ENCODE assay signal across 21 cellular contexts in the genomic region with DNA sequence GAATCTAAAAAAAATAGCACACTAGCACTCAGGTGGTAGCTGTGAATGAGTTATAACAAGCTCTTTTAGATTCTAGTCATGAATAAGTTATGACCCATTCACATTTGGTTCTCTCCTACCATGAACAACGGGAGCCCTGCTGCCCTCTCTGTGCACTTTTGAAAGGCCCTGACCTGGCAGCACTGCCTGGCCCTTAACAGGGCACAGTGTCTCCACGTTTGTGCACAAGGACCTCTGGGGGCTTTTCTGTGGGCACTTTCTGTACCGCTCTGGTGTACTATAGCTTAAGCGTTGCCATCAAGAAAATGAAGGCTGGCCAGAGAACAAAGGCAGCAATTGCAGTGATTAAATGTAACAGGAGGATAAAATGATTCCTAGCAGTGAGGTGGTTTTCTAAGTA.
"Had no signal": no experiment of that assay in that cellular context is flagged by ENCODE, and none has a peak within 500 bp of the region (broad histone marks: within the 10 kb centered on the region; RNA-seq: fewer than 3 reads in every experiment).

No MANE protein-coding gene starts in this region.

- H3K9me3 ChIP-seq: adrenal gland, right lobe of liver, suprapubic skin, transverse colon had no signal

- H3K4me3 ChIP-seq: adrenal gland, hepatocyte, right lobe of liver, suprapubic skin, transverse colon had no signal

- H3K9me3 Mint-ChIP-seq: activated naive CD4-positive, alpha-beta T cell treated with anti-CD3 and anti-CD28 coated beads, Interleukin-2, amount 50 U/mL, for 72 hours; activated T-helper 1 cell treated with anti-CD3 and anti-CD28 coated beads, Interleukin-12 subunit alpha, Interleukin-12 subunit beta, Interleukin-2, Interleukin-4 antibody, amounts not matched to agents 30 ng/mL and 10 ng/mL and 1 ng/mL, durations not matched to agents 14 hours and 24 hours and 36 hours; neural crest cell; stimulated activated naive CD8-positive, alpha-beta T cell treated with anti-CD3 and anti-CD28 coated beads, Interleukin-15, amount 100 ng/mL, for 72 hours had no signal

- H3K27me3 ChIP-seq: adrenal gland, hepatocyte, right lobe of liver, suprapubic skin, transverse colon had no signal

- H3K27me3 Mint-ChIP-seq: stimulated activated naive CD8-positive, alpha-beta T cell treated with anti-CD3 and anti-CD28 coated beads, Interleukin-15, amount 100 ng/mL, for 72 hours had no signal

- H3K4me2 ChIP-seq: hepatocyte had no signal

- H3K27ac Mint-ChIP-seq: activated naive CD4-positive, alpha-beta T cell treated with anti-CD3 and anti-CD28 coated beads, Interleukin-2, amount 50 U/mL, for 72 hours; activated T-helper 1 cell treated with anti-CD3 and anti-CD28 coated beads, Interleukin-12 subunit alpha, Interleukin-12 subunit beta, Interleukin-2, Interleukin-4 antibody, amounts not matched to agents 30 ng/mL and 10 ng/mL and 1 ng/mL, durations not matched to agents 14 hours and 24 hours and 36 hours; stimulated activated naive CD8-positive, alpha-beta T cell treated with anti-CD3 and anti-CD28 coated beads, Interleukin-15, amount 100 ng/mL, for 72 hours had no signal

- FAIRE-seq: small intestine had no signal

- DNase-seq: activated CD4-positive, alpha-beta T cell treated with anti-CD3 and anti-CD28 coated beads, Interleukin-2, amount 50 U/mL, for 1 hour; activated CD4-positive, CD25-positive, alpha-beta regulatory T cell treated with anti-CD3 and anti-CD28 coated beads, Interleukin-2, amount 50 U/mL, for 72 hours; activated gamma-delta T cell treated with Interleukin-2 at 50 U/mL for 16 hours; activated T-cell treated with anti-CD3 and anti-CD28 coated beads for 4 hours; foreskin fibroblast; islet precursor cell; left colon; right lobe of liver; small intestine; stimulated activated CD4-positive, alpha-beta T cell treated with anti-CD3 and anti-CD28 coated beads, Interleukin-15, amount 100 ng/mL, for 24 hours; stimulated activated CD4-positive, alpha-beta T cell treated with anti-CD3 and anti-CD28 coated beads, Interleukin-2, amount 100 ng/mL, for 48 hours; stimulated activated naive CD8-positive, alpha-beta T cell treated with anti-CD3 and anti-CD28 coated beads, Interleukin-15, amount 100 ng/mL, for 72 hours; T1000; transverse colon had no signal

- H3K36me3 Mint-ChIP-seq: activated naive CD4-positive, alpha-beta T cell treated with anti-CD3 and anti-CD28 coated beads, Interleukin-2, amount 50 U/mL, for 72 hours had no signal

- ATAC-seq: activated naive CD4-positive, alpha-beta T cell treated with anti-CD3 and anti-CD28 coated beads, Interleukin-2, amount 50 U/mL, for 72 hours; right lobe of liver; stimulated activated naive CD8-positive, alpha-beta T cell treated with anti-CD3 and anti-CD28 coated beads, Interleukin-15, amount 100 ng/mL, for 72 hours had no signal

- H3K4me1 Mint-ChIP-seq: stimulated activated naive CD8-positive, alpha-beta T cell treated with anti-CD3 and anti-CD28 coated beads, Interleukin-15, amount 100 ng/mL, for 72 hours had no signal

- H3K36me3 ChIP-seq: adrenal gland, right lobe of liver, suprapubic skin, transverse colon had no signal

- H2AFZ ChIP-seq: hepatocyte had no signal

- H3K27ac ChIP-seq: adrenal gland, epithelial cell of prostate, hepatocyte, right lobe of liver, suprapubic skin, transverse colon had no signal

- H3K4me1 ChIP-seq: suprapubic skin had no signal

- H3K4me3 Mint-ChIP-seq: activated T-helper 1 cell treated with anti-CD3 and anti-CD28 coated beads, Interleukin-12 subunit alpha, Interleukin-12 subunit beta, Interleukin-2, Interleukin-4 antibody, amounts not matched to agents 30 ng/mL and 10 ng/mL and 1 ng/mL, durations not matched to agents 14 hours and 24 hours and 36 hours; neural crest cell; stimulated activated naive CD8-positive, alpha-beta T cell treated with anti-CD3 and anti-CD28 coated beads, Interleukin-15, amount 100 ng/mL, for 72 hours had no signal
